Comparison of ENCODE assay signal across 7 cellular contexts in genomic region chr5:140157032-140157781, GRCh38.
A peak's percentile ranks its signal among the peaks of the same experiment; 100 is the strongest.
DNase-seq lines count a peak whose midpoint lies in the region; ATAC-seq lines count a peak whose summit lies in the region.

No MANE protein-coding gene starts in this region.

- DNase-seq in NCI-H1694 treated with DMSO at 0.1 percent for 48 hours (lab: John Stamatoyannopoulos, UW) (peak; percentile 60), T1000 (lab: John Stamatoyannopoulos, UW) (peak; percentile 70), astrocyte of the hippocampus (ENCODE audit: low read depth, low spot score) (peak; percentile 92), skeletal muscle cell (ENCODE audit: low read depth) (peak; percentile 34)

- H3K4me3 ChIP-seq in iPS-11a (ENCODE audit: low read depth, low read length): peak overlapping the region; percentile 17
- peak overlapping the region; percentile 29 for H3K4me3 ChIP-seq in skeletal muscle cell (ENCODE audit: low read depth, low read length)

- ATAC-seq in GM18502 (IDR thresholded peaks at IDR 0.05; ENCODE audit: poor library complexity, unreplicated experiment) (peak; percentile 98), HG02885 (IDR thresholded peaks at IDR 0.05; ENCODE audit: poor library complexity, unreplicated experiment) (peak; percentile 98)

Comparison
In these comparisons a context has a peak if more than half of its experiments do, and no peak if none do; other contexts are left out.
1. Peak in every context shown above with its lines: DNase-seq, ATAC-seq and H3K4me3 ChIP-seq.
2. DNase-seq: peak in every context shown above with its lines; median percentile 92 in astrocyte of the hippocampus; 70 in T1000; 60 in NCI-H1694 treated with DMSO at 0.1 percent for 48 hours; 34 in skeletal muscle cell.